In the genomic region with DNA sequence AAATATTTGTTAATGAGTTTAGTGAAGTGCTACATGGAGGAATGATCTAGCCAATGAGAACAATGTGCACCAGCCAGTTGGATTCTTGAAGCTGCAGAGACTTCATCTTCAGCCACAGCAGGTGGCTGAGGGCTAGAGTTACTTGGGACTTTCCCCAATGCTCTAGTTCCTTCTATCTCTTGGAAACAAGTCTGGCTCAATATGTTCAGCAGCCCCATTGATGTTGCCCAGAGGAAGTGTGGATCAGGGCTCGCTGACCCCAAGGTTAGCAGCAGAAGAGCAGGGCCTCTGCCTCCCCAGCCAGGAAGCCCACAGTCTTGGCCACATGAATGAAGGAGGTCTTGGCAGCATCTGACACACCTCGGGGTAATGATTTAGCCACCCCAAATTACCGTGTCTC, we compare ENCODE assay signal across 9 cellular contexts.
DNase-seq lines count a peak whose midpoint lies in the region; ATAC-seq and TF ChIP-seq lines count a peak whose summit lies in the region.
"Had no signal": no experiment of that assay in that cellular context is flagged by ENCODE, and none has a peak within 500 bp of the region (broad histone marks: within the 10 kb centered on the region; RNA-seq: fewer than 3 reads in every experiment).

No MANE protein-coding gene starts in this region.

- peaks cover 2% of the 10 kb centered on the region for H3K27me3 Mint-ChIP-seq in activated T-cell treated with anti-CD3 and anti-CD28 coated beads, Interleukin-2, amount 50 U/mL, for 4 hours (ENCODE audit: low read depth)
- no peaks in the 10 kb centered on the region for H3K27me3 Mint-ChIP-seq in stimulated activated naive CD8-positive, alpha-beta T cell treated with anti-CD3 and anti-CD28 coated beads, Interleukin-15, amount 100 ng/mL, for 72 hours
- peaks cover 11% of the 10 kb centered on the region for H3K27me3 Mint-ChIP-seq in endodermal cell (ENCODE audit: insufficient read depth)

- H3K4me1 ChIP-seq in OCI-LY7 (ENCODE audit: insufficient read depth, low read length, poor library complexity, severe bottlenecking) (peaks cover 54% of the 10 kb centered on the region), endodermal cell (ENCODE audit: control insufficient read depth, insufficient read depth, low read length) (no peaks in the 10 kb centered on the region)

- 0 out of 2 replicates have a peak, but pooled peaks cover 4% of the 10 kb centered on the region for H3K79me2 ChIP-seq in OCI-LY7 (ENCODE audit: insufficient read depth, low read depth, low read length)

- H3K4me2 ChIP-seq in OCI-LY7 (ENCODE audit: low read length), result peak overlapping the region; percentile 75

- intact Hi-C loops in OCI-LY7 (cut with micrococcal nuclease; ENCODE audit: unreplicated experiment), result loop anchor here (1.0 kb wide), 1 partner anchor 152 kb away; a partner anchor contains a TSS

- POLR2A ChIA-PET in OCI-LY7 (lab: Charles Lee), result interaction anchor here (1.0 to 3.7 kb wide), 6 partner anchors 9 to 647 kb away, joined by 3 to 14 read pairs (median 6); a partner anchor contains a TSS

- CTCF ChIA-PET in OCI-LY7 (lab: Charles Lee; ENCODE audit: unreplicated experiment), result no interaction called here

- peak overlapping the region; percentile 7 for H3K4me3 Mint-ChIP-seq in activated T-cell treated with anti-CD3 and anti-CD28 coated beads, Interleukin-2, amount 50 U/mL, for 4 hours
- H3K4me3 Mint-ChIP-seq in stimulated activated naive CD8-positive, alpha-beta T cell treated with anti-CD3 and anti-CD28 coated beads, Interleukin-15, amount 100 ng/mL, for 72 hours, result peak overlapping the region; percentile 81 to 88
- no peak overlapping the region for H3K4me3 Mint-ChIP-seq in endodermal cell
- H3K4me3 Mint-ChIP-seq: nephron had no signal

- H3K9me3 ChIP-seq in OCI-LY7 (ENCODE audit: low read length) (no peaks in the 10 kb centered on the region; the same call in 1 of the 2 replicates), endodermal cell (ENCODE audit: control insufficient read depth, low read length) (no peaks in the 10 kb centered on the region)

- no peak overlapping the region for H3K9ac ChIP-seq in endodermal cell (ENCODE audit: extremely low read depth, low read length, poor library complexity, severe bottlenecking)

- H2AFZ ChIP-seq in OCI-LY7 (ENCODE audit: low read length), result peak overlapping the region; percentile 97; the same call in 1 of the 2 replicates

- no peaks in the 10 kb centered on the region for H4K20me1 ChIP-seq in OCI-LY7 (ENCODE audit: insufficient read depth, low read length)

- peak overlapping the region; percentile 65 for H3K4me3 ChIP-seq in OCI-LY7 (ENCODE audit: low read depth, low read length, poor library complexity, severe bottlenecking)
- no peak overlapping the region for H3K4me3 ChIP-seq in endodermal cell (ENCODE audit: low read length)

- H3K27me3 ChIP-seq in endodermal cell (ENCODE audit: control insufficient read depth, insufficient read depth, low read length, poor library complexity, severe bottlenecking), result peaks cover 4% of the 10 kb centered on the region

- H3K27ac Mint-ChIP-seq in stimulated activated naive CD8-positive, alpha-beta T cell treated with anti-CD3 and anti-CD28 coated beads, Interleukin-15, amount 100 ng/mL, for 72 hours, result peak overlapping the region in 1 of 2 donors; percentile 57
- H3K27ac Mint-ChIP-seq in endodermal cell, result no peak overlapping the region
- H3K27ac Mint-ChIP-seq: nephron had no signal

- peaks cover 37% of the 10 kb centered on the region for H3K4me1 Mint-ChIP-seq in activated T-cell treated with anti-CD3 and anti-CD28 coated beads, Interleukin-2, amount 50 U/mL, for 4 hours (ENCODE audit: low read depth)
- H3K4me1 Mint-ChIP-seq in stimulated activated naive CD8-positive, alpha-beta T cell treated with anti-CD3 and anti-CD28 coated beads, Interleukin-15, amount 100 ng/mL, for 72 hours, result peaks cover 26% of the 10 kb centered on the region
- H3K4me1 Mint-ChIP-seq in endodermal cell, result no peaks in the 10 kb centered on the region
- H3K4me1 Mint-ChIP-seq: nephron had no signal

- no peak for TF ChIP-seq CTCF in OCI-LY7 (conservative IDR thresholded peaks at IDR 0.05; ENCODE audit: low read length)
- TF ChIP-seq CTCF in endodermal cell (conservative IDR thresholded peaks at IDR 0.05), result no peak

- H3K36me3 Mint-ChIP-seq in activated T-cell treated with anti-CD3 and anti-CD28 coated beads, Interleukin-2, amount 50 U/mL, for 4 hours (ENCODE audit: insufficient read depth), result no peaks in the 10 kb centered on the region
- no peaks in the 10 kb centered on the region for H3K36me3 Mint-ChIP-seq in endodermal cell (ENCODE audit: low read depth)

- ATAC-seq in activated T-cell treated with anti-CD3 and anti-CD28 coated beads, Interleukin-2, amount 50 U/mL, for 4 hours, result no peak
- peak; percentile 56 for ATAC-seq in HG02798 (IDR thresholded peaks at IDR 0.05; ENCODE audit: poor library complexity, unreplicated experiment)
- ATAC-seq in stimulated activated naive CD8-positive, alpha-beta T cell treated with anti-CD3 and anti-CD28 coated beads, Interleukin-15, amount 100 ng/mL, for 72 hours, result peak; percentile 9

- WGBS in endodermal cell (ENCODE audit: insufficient coverage in 1 of 2, insufficient read length in 1 of 2), 2 experiments, result 93 to 100% methylated on average over 1 to 3 of the region's 3 CpGs

- no peaks in the 10 kb centered on the region for H3K9me2 ChIP-seq in OCI-LY7 (ENCODE audit: insufficient read depth, low read length)

- H3K36me3 ChIP-seq in OCI-LY7 (ENCODE audit: insufficient read depth, low read length) (no peaks in the 10 kb centered on the region; the same call in 1 of the 2 replicates), endodermal cell (ENCODE audit: control insufficient read depth, insufficient read depth, low read length) (no peaks in the 10 kb centered on the region)

- peak overlapping the region; percentile 63 for H3K27ac ChIP-seq in OCI-LY7 (ENCODE audit: low read depth, low read length, poor library complexity, severe bottlenecking)
- no peak overlapping the region for H3K27ac ChIP-seq in endodermal cell (ENCODE audit: low read depth, low read length)

- BruUV-seq in OCI-LY7 (replicated peaks; lab: Mats Ljungman, UMichigan), result no TSS peak

- no peaks in the 10 kb centered on the region for H3K9me3 Mint-ChIP-seq in activated T-cell treated with anti-CD3 and anti-CD28 coated beads, Interleukin-2, amount 50 U/mL, for 4 hours
- H3K9me3 Mint-ChIP-seq in stimulated activated naive CD8-positive, alpha-beta T cell treated with anti-CD3 and anti-CD28 coated beads, Interleukin-15, amount 100 ng/mL, for 72 hours, result no peaks in the 10 kb centered on the region
- H3K9me3 Mint-ChIP-seq in endodermal cell, result no peaks in the 10 kb centered on the region
- H3K9me3 Mint-ChIP-seq: nephron had no signal

- DNase-seq in activated T-cell treated with anti-CD3 and anti-CD28 coated beads, Interleukin-2, amount 50 U/mL, for 4 hours, result no peak
- DNase-seq in activated T-cell treated with anti-CD3 and anti-CD28 coated beads, Interleukin-2, amount 50 U/mL, for 1 hour, result no peak
- DNase-seq in OCI-LY7 (ENCODE audit: low spot score) (peak; percentile 42), endodermal cell (no peak), anterior cingulate cortex (lab: John Stamatoyannopoulos, UW) (no peak)
- no peak for DNase-seq in stimulated activated naive CD8-positive, alpha-beta T cell treated with anti-CD3 and anti-CD28 coated beads, Interleukin-15, amount 100 ng/mL, for 72 hours
- no peak for DNase-seq in stimulated activated CD4-positive, alpha-beta T cell treated with anti-CD3 and anti-CD28 coated beads, Interleukin-2, amount 100 ng/mL, for 48 hours

Comparison
In these comparisons a context has a peak if more than half of its experiments do, and no peak if none do; other contexts are left out.
1. ATAC-seq: peak in HG02798 (single experiment) and stimulated activated naive CD8-positive, alpha-beta T cell treated with anti-CD3 and anti-CD28 coated beads, Interleukin-15, amount 100 ng/mL, for 72 hours (single experiment); none in activated T-cell treated with anti-CD3 and anti-CD28 coated beads, Interleukin-2, amount 50 U/mL, for 4 hours (0 of 2).